2 cellular contexts compared by ENCODE assay signal in the genomic region with DNA sequence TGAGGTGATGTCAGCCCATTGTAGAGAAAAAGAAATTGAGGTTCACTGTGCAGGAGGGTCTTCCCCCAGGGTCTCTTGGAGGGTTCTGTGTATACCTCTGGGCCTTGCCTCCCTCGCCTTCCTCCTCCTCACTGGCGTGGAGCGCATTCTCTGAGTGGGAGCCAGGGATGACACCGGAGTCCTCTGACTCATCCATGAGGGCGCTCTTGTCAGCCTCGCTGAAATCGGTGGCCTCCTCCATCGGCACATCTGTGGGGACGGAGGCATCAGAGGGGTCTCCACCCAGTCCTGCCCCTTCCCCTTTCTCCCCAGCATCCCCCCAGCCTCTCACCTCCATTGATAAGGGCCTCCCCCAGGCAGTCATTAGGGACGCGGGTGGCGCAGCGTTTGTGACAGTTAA.
A peak's percentile ranks its signal among the peaks of the same experiment; 100 is the strongest.
TF ChIP-seq lines count a peak whose summit lies in the region.

No MANE protein-coding gene starts in this region.

TF ChIP-seq in HEK293, 187 proteins besides CTCF, POLR2A, EP300 and RAD21:
- no peak for TF ChIP-seq ZNF596 (tag by site-specific recombination; IDR thresholded peaks at IDR 0.05)
- no peak for TF ChIP-seq ZBTB10 (tag by site-specific recombination; IDR thresholded peaks at IDR 0.05)
- 0 out of 2 replicates have a peak, but pooled peaks have one; percentile 10 for TF ChIP-seq EGR2 (tag by site-specific recombination; IDR thresholded peaks at IDR 0.05; ENCODE audit: low read depth)
- no peak for TF ChIP-seq ZNF621 (tag by site-specific recombination; IDR thresholded peaks at IDR 0.05)
TF ChIP-seq in HEK293: peak in this region for 1.

TF ChIP-seq in IMR-90, 13 proteins besides CTCF, POLR2A, EP300 and RAD21:
- TF ChIP-seq BHLHE40 (IDR thresholded peaks at IDR 0.05; ENCODE audit: low read depth, low read length) (no peak), USF2 (IDR thresholded peaks at IDR 0.05; ENCODE audit: low read depth, low read length) (no peak), SMC3 (IDR thresholded peaks at IDR 0.05; ENCODE audit: low read depth, low read length) (no peak), RFX5 (IDR thresholded peaks at IDR 0.05; ENCODE audit: low read depth, low read length) (no peak), CEBPB (IDR thresholded peaks at IDR 0.05; ENCODE audit: low read depth, low read length) (no peak), MAZ (IDR thresholded peaks at IDR 0.05; ENCODE audit: borderline replicate concordance, low read depth, low read length) (no peak), FOS (IDR thresholded peaks at IDR 0.05; ENCODE audit: low read depth, low read length) (no peak), NFE2L2 (IDR thresholded peaks at IDR 0.05; ENCODE audit: low read depth, low read length) (no peak), RCOR1 (IDR thresholded peaks at IDR 0.05; ENCODE audit: insufficient replicate concordance, low read length) (no peak), MAFK (IDR thresholded peaks at IDR 0.05; ENCODE audit: low read depth, low read length) (no peak), MXI1 (IDR thresholded peaks at IDR 0.05; ENCODE audit: borderline replicate concordance, low read depth, low read length) (no peak), CHD1 (IDR thresholded peaks at IDR 0.05; ENCODE audit: low read depth, low read length) (no peak)
- TF ChIP-seq, protein P1, sequence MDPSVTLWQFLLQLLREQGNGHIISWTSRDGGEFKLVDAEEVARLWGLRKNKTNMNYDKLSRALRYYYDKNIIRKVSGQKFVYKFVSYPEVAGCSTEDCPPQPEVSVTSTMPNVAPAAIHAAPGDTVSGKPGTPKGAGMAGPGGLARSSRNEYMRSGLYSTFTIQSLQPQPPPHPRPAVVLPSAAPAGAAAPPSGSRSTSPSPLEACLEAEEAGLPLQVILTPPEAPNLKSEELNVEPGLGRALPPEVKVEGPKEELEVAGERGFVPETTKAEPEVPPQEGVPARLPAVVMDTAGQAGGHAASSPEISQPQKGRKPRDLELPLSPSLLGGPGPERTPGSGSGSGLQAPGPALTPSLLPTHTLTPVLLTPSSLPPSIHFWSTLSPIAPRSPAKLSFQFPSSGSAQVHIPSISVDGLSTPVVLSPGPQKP (IDR thresholded peaks at IDR 0.05; ENCODE audit: borderline replicate concordance, low read depth, low read length): no peak
